In the genomic region with DNA sequence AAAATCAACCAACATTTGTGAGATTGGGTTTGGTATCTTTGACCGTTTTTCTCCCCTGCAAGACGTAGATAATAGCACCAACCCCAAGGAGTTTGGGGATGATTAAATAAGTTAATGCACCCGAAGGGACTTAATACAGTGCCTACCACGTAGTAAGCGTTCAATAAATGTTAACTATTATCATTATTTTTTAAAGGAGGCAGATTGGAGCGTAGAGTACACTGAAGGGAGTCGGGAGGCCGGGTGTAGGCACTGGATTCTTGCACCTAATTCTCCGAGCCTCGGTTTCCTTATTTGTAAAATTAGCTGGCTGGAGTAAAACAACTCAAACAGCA, we compare ENCODE assay signal across 8 cellular contexts. TPM values are rescaled to one million over a fixed set of nuclear protein-coding genes. Genes with fewer than 3 reads are reported as not detected.
DNase-seq lines count a peak whose midpoint lies in the region; ATAC-seq and TF ChIP-seq lines count a peak whose summit lies in the region.

No MANE protein-coding gene starts in this region.

- H3K9me3 ChIP-seq in A673 (ENCODE audit: low read depth, low read length, poor library complexity, severe bottlenecking) (no peaks in the 10 kb centered on the region), breast epithelium (no peaks in the 10 kb centered on the region)

- no peaks in the 10 kb centered on the region for H3K27me3 Mint-ChIP-seq in mesothelial cell of epicardium (ENCODE audit: low read depth)

- H3K4me1 Mint-ChIP-seq in mesothelial cell of epicardium = peaks cover 38% of the 10 kb centered on the region

- no peaks in the 10 kb centered on the region for H3K9me3 Mint-ChIP-seq in mesothelial cell of epicardium

- no peak for TF ChIP-seq CTCF in A673 (conservative IDR thresholded peaks at IDR 0.05; ENCODE audit: low read depth, low read length)
- no peak for TF ChIP-seq CTCF in breast epithelium (IDR thresholded peaks at IDR 0.05)
- no peak for TF ChIP-seq CTCF in mesothelial cell of epicardium (IDR thresholded peaks at IDR 0.05; ENCODE audit: unreplicated experiment)
- TF ChIP-seq CTCF in omental fat pad (IDR thresholded peaks at IDR 0.05) = no peak

- POLR2A ChIA-PET in A673 (lab: Charles Lee; ENCODE audit: low non-redundant PET) = no interaction called here

- H3K36me3 ChIP-seq in A673 (ENCODE audit: insufficient read depth, low read length, poor library complexity, severe bottlenecking) = no peaks in the 10 kb centered on the region
- H3K36me3 ChIP-seq in breast epithelium = no peaks in the 10 kb centered on the region

- ATAC-seq in HG03139 (IDR thresholded peaks at IDR 0.05; ENCODE audit: unreplicated experiment) = peak; percentile 7
- no peak for ATAC-seq in omental fat pad (ENCODE audit: low FRiP score)

- H3K4me1 ChIP-seq in A673 (ENCODE audit: insufficient read depth, low read length, poor library complexity, severe bottlenecking) (peaks cover 21% of the 10 kb centered on the region), breast epithelium (peaks cover 0 to 18% of the 10 kb centered on the region in 2 donors)

- H3K27me3 ChIP-seq in A673 (replicated peaks; ENCODE audit: insufficient read depth, low read depth, low read length, poor library complexity) (no peaks in the 10 kb centered on the region), breast epithelium (no peaks in the 10 kb centered on the region)

- H3K4me3 ChIP-seq in A673 (ENCODE audit: low read depth, low read length, poor library complexity, severe bottlenecking) (peak overlapping the region; percentile 90), breast epithelium (peak overlapping the region; percentile 81 to 86 (median 85))

- no peak for TF ChIP-seq POLR2A in breast epithelium (IDR thresholded peaks at IDR 0.05)

- TSS peak; percentile 99 for BruUV-seq in A673 (replicated peaks; lab: Mats Ljungman, UMichigan)

- peak overlapping the region; percentile 100 for H3K27ac Mint-ChIP-seq in mesothelial cell of epicardium

- intact Hi-C loops in A673 (cut with micrococcal nuclease; ENCODE audit: unreplicated experiment) (loop anchor here (2.0 kb wide), 1 partner anchor 101 kb away; no protein-coding TSS in a partner anchor), breast epithelium (cut with DNase I; ENCODE audit: low total_unique reads) (no loop called here)

- H3K27ac ChIP-seq in A673 (ENCODE audit: low read depth, low read length, poor library complexity, severe bottlenecking) = peak overlapping the region; percentile 96
- peak overlapping the region; percentile 95 to 96 for H3K27ac ChIP-seq in breast epithelium

- CTCF ChIA-PET in A673 (lab: Charles Lee) = interaction anchor here (0.6 to 1.0 kb wide), 2 partner anchors 54 to 101 kb away, joined by 3 read pairs; no protein-coding TSS in a partner anchor

- H3K4me3 Mint-ChIP-seq in mesothelial cell of epicardium = peak overlapping the region; percentile 98

- no peak for DNase-seq in A673 (ENCODE audit: low spot score)
- no peak for DNase-seq in breast epithelium (ENCODE audit: low spot score in 2 of 2)
- no peak for DNase-seq in mesothelial cell of epicardium (ENCODE audit: low spot score in 2 of 2, unreplicated experiment in 2 of 2)
- no peak for DNase-seq in occipital lobe (lab: John Stamatoyannopoulos, UW)
- no peak for DNase-seq in NCI-H2029 treated with DMSO at 0.1 percent for 48 hours (lab: John Stamatoyannopoulos, UW)
- no peak for DNase-seq in stimulated activated CD4-positive, alpha-beta T cell treated with anti-CD3 and anti-CD28 coated beads, Interleukin-4, amount 100 ng/mL, for 4 hours
- no peak for DNase-seq in omental fat pad (ENCODE audit: low spot score)

- no peaks in the 10 kb centered on the region for H3K36me3 Mint-ChIP-seq in mesothelial cell of epicardium

RNA-seq across cellular contexts. Expression of a gene that starts 0.4 kb away (rescaled TPM):
- 34.2 and 34.5 TPM in 2 replicates for total RNA-seq in A673 (2021)
- 100 to 1,000 TPM in 1 of 3 donors, 10 to 100 TPM in 2; 54.9 to 125 (median 72.4) TPM for total RNA-seq in breast epithelium
- 46.1 to 49.2 TPM (median 47.8 TPM) in 3 replicates for total RNA-seq in mesothelial cell of epicardium
- total RNA-seq in occipital lobe = 66.8 TPM
- 10 to 100 TPM; 41.0 to 48.4 (median 47.1) TPM for total RNA-seq in omental fat pad
